In genomic region chr4:105186701-105187158, GRCh38 we compare ENCODE assay signal across 15 cellular contexts. TPM values are rescaled to one million over a fixed set of nuclear protein-coding genes. Genes with fewer than 3 reads are reported as not detected.
A peak's percentile ranks its signal among the peaks of the same experiment; 100 is the strongest.
DNase-seq lines count a peak whose midpoint lies in the region; ATAC-seq and TF ChIP-seq lines count a peak whose summit lies in the region.
"Had no signal": no experiment of that assay in that cellular context is flagged by ENCODE, and none has a peak within 500 bp of the region (broad histone marks: within the 10 kb centered on the region; RNA-seq: fewer than 3 reads in every experiment).

No MANE protein-coding gene starts in this region.

- H3K4me3 Mint-ChIP-seq in CD4-positive, alpha-beta memory T cell = no peak overlapping the region
- H3K4me3 Mint-ChIP-seq: brain, IgD-negative memory B cell, WTC11 had no signal

- no peaks in the 10 kb centered on the region for H3K27me3 ChIP-seq in GM23248 (replicated peaks; ENCODE audit: insufficient read depth)
- no peaks in the 10 kb centered on the region for H3K27me3 ChIP-seq in heart left ventricle
- no peaks in the 10 kb centered on the region for H3K27me3 ChIP-seq in CD4-positive, alpha-beta memory T cell (ENCODE audit: insufficient read depth, low read length)

- H3K27me3 Mint-ChIP-seq in CD4-positive, alpha-beta memory T cell = no peaks in the 10 kb centered on the region
- H3K27me3 Mint-ChIP-seq: brain, IgD-negative memory B cell had no signal

- no peak overlapping the region for H3K9ac ChIP-seq in GM23248
- H3K9ac ChIP-seq: parathyroid adenoma had no signal

- H3F3A ChIP-seq in GM23248 (ENCODE audit: insufficient read depth) = no peaks in the 10 kb centered on the region

- ATAC-seq in heart left ventricle (peak; percentile 43 to 83 (median 76)), GM19467 (IDR thresholded peaks at IDR 0.05; ENCODE audit: unreplicated experiment) (no peak), HG02870 (IDR thresholded peaks at IDR 0.05; ENCODE audit: unreplicated experiment) (no peak), GM19397 (IDR thresholded peaks at IDR 0.05; ENCODE audit: unreplicated experiment) (no peak)
- ATAC-seq: stimulated activated naive CD8-positive, alpha-beta T cell treated with anti-CD3 and anti-CD28 coated beads, Interleukin-15, Interleukin-2, amounts not matched to agents 100 U/mL and 50 U/mL, for 24 hours; WTC11 had no signal

- H3K4me2 ChIP-seq in GM23248 (ENCODE audit: unreplicated experiment) = no peak overlapping the region

- no peak for TF ChIP-seq CTCF in heart left ventricle (IDR thresholded peaks at IDR 0.05)

- H3K9me2 ChIP-seq in GM23248 (ENCODE audit: insufficient read depth) = no peaks in the 10 kb centered on the region

- no peak overlapping the region for H3K27ac Mint-ChIP-seq in CD4-positive, alpha-beta memory T cell
- H3K27ac Mint-ChIP-seq: brain, IgD-negative memory B cell, WTC11 had no signal

- CTCF ChIA-PET in CD4-positive, alpha-beta memory T cell (lab: Charles Lee; ENCODE audit: partially characterized antibody) = no interaction called here

- in situ Hi-C loops in GM23248 (cut with MboI) = no loop called here

- H3K4me1 Mint-ChIP-seq in CD4-positive, alpha-beta memory T cell = peaks cover 32 to 51% (median 44%) of the 10 kb centered on the region in 4 donors

- H3K36me3 Mint-ChIP-seq in CD4-positive, alpha-beta memory T cell = peaks cover 0 to 14% of the 10 kb centered on the region in 2 donors
- H3K36me3 Mint-ChIP-seq: WTC11 had no signal

- H3K4me1 ChIP-seq in GM23248 (ENCODE audit: insufficient read depth) (peaks cover 10% of the 10 kb centered on the region; the same call in 1 of the 2 replicates), heart left ventricle (peaks cover 0 to 55% (median 35%) of the 10 kb centered on the region in 12 donors)
- H3K4me1 ChIP-seq in CD4-positive, alpha-beta memory T cell (ENCODE audit: insufficient read depth, low read length) = peaks cover 14% of the 10 kb centered on the region
- H3K4me1 ChIP-seq: parathyroid adenoma had no signal

- DNase-seq in A172 (ENCODE audit: low spot score) (peak; percentile 70), GM23248 (peak; percentile 46), amniotic stem cell (lab: John Stamatoyannopoulos, UW) (peak; percentile 38), heart left ventricle (peak in 1 of 5 donors; percentile 32)
- no peak for DNase-seq in CD4-positive, alpha-beta memory T cell
- DNase-seq: activated T-cell treated with anti-CD3 and anti-CD28 coated beads for 4 hours; stimulated activated CD4-positive, alpha-beta T cell treated with anti-CD3 and anti-CD28 coated beads, Interleukin-4, amount 100 ng/mL, for 1 hour; stimulated activated naive CD8-positive, alpha-beta T cell treated with anti-CD3 and anti-CD28 coated beads, Interleukin-15, Interleukin-2, amounts not matched to agents 100 U/mL and 50 U/mL, for 24 hours had no signal

- H3K27ac ChIP-seq in GM23248 (no peak overlapping the region), heart left ventricle (peak overlapping the region in 2 of 12 donors; percentile 25 to 29)
- H3K27ac ChIP-seq in CD4-positive, alpha-beta memory T cell (ENCODE audit: low read depth, low read length) = no peak overlapping the region
- H3K27ac ChIP-seq: parathyroid adenoma had no signal

- POLR2A ChIA-PET in CD4-positive, alpha-beta memory T cell (lab: Charles Lee; ENCODE audit: partially characterized antibody) = no interaction called here

- no peak overlapping the region for H2AFZ ChIP-seq in GM23248
- H2AFZ ChIP-seq: parathyroid adenoma had no signal

- H3K9me3 ChIP-seq in GM23248 (ENCODE audit: low read depth) (no peaks in the 10 kb centered on the region), heart left ventricle (no peaks in the 10 kb centered on the region)
- H3K9me3 ChIP-seq in CD4-positive, alpha-beta memory T cell (ENCODE audit: control insufficient read depth in 1 of 2, low read length in 2 of 2) = no peaks in the 10 kb centered on the region

- no peaks in the 10 kb centered on the region for H3K9me3 Mint-ChIP-seq in CD4-positive, alpha-beta memory T cell
- H3K9me3 Mint-ChIP-seq: brain, IgD-negative memory B cell, WTC11 had no signal

- 74 to 93% methylated on average over 2 of the region's 2 CpGs for WGBS in GM23248 (ENCODE audit: low coverage in 1 of 2, low lambda C conversion rate in 2 of 2, missing lambda C conversion rate in 2 of 2), 2 experiments
- WGBS in heart left ventricle, 4 donors = 7 to 44% (median 37%) methylated on average over 2 of the region's 2 CpGs

- TF ChIP-seq POLR2A in heart left ventricle (IDR thresholded peaks at IDR 0.05) = no peak

- no peaks in the 10 kb centered on the region for H4K20me1 ChIP-seq in GM23248 (ENCODE audit: insufficient read depth)

- no peak overlapping the region for H3K4me3 ChIP-seq in GM23248
- no peak overlapping the region for H3K4me3 ChIP-seq in heart left ventricle
- H3K4me3 ChIP-seq in CD4-positive, alpha-beta memory T cell (ENCODE audit: low read length in 2 of 2) = no peak overlapping the region

- H3K36me3 ChIP-seq in GM23248 (ENCODE audit: low read depth) (no peaks in the 10 kb centered on the region), heart left ventricle (peaks cover 0 to 13% (median 0%) of the 10 kb centered on the region in 9 donors)
- no peaks in the 10 kb centered on the region for H3K36me3 ChIP-seq in CD4-positive, alpha-beta memory T cell (ENCODE audit: insufficient read depth, low read length)

- peaks cover 17% of the 10 kb centered on the region for H3K79me2 ChIP-seq in GM23248 (ENCODE audit: insufficient read depth)
- H3K79me2 ChIP-seq: parathyroid adenoma had no signal

- intact Hi-C loops in heart left ventricle (cut with DNase I) = loop anchor here in 2 of 10 donors (5.0 kb wide), 1 partner anchor 39 kb away; the partner anchor contains the start of gene TET2 (in 2 of the 2)
- intact Hi-C loops in CD4-positive, alpha-beta memory T cell (cut with micrococcal nuclease) = no loop called here

RNA-seq across cellular contexts. Expression of gene TET2, which starts 40.1 kb away (rescaled TPM):
- total RNA-seq in A172 (2014; rRNA removed; shearing (Covaris generic)) = 8.4 and 9.2 TPM in 2 replicates
- 5.6 and 7.6 TPM in 2 replicates for total RNA-seq in GM23248 (2014; rRNA removed; shearing (Covaris generic))
- polyA plus RNA-seq in GM23248 (2016; fragmentation: Nextera tagmentation; extraction: Ambion mirVana) = 5.7 and 7.1 TPM in 2 replicates
- 10 to 100 TPM in 8 of 9 donors, 1 to 10 TPM in 1; 9.5 to 25.6 (median 15.4) TPM for total RNA-seq in heart left ventricle
- polyA plus RNA-seq in heart left ventricle = 1 to 10 TPM; 2.9 to 3.3 TPM
- 10 to 100 TPM; 20.2 to 20.7 TPM for total RNA-seq in CD4-positive, alpha-beta memory T cell
- 10 to 100 TPM in 1 of 2 donors, 1 to 10 TPM in 1; 9.7 to 13.6 TPM for polyA plus RNA-seq in CD4-positive, alpha-beta memory T cell

Comparison
In these comparisons a context has a peak if more than half of its experiments do, and no peak if none do; other contexts are left out.
1. DNase-seq: peak in A172 (single experiment), GM23248 (single experiment) and amniotic stem cell (single experiment); none in CD4-positive, alpha-beta memory T cell (0 of 5).
2. ATAC-seq: peak in heart left ventricle (4 of 4); none in GM19467 (single experiment), HG02870 (single experiment) and GM19397 (single experiment).